In the genomic region with DNA sequence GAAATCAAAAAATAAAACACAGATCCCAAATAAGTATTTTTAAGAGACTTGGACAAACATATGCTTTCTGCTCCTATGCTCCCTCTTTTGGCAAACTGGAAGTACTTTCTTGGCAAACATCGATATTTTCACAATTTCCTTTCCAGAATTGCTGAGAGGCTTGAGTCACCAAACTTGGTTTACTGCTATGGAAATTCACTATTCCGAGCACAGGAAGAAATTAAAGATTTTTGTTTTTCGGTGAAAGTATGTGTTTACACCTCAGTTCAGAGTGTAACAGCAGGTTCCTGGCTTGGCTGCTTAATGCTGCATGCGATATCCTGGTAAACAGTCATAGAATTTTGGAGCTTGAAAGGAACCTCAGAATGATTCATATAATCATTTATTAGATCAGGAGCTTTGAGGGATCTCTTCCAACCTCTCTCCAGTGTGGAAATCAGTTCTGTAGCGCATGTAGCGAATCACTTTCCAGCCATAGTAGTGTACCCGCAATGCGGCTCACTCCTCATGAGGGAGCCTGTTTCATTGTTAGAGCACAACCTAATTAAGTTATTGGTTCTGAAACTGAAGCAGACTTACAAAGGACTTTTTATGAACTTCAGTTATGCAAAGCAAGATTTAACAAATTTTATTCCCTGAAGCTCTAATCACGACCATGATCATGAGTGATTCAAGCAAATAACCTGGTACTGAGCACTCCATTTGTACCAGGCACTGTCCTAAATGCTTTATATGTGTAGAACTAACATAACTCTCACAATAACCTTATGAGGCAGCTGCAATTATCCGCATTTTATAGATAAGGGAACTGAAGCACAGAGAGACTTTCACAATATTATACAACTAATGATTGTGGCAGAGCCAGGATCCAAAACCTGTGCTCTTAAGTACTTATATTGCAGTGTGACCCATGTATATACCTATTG, we compare ENCODE assay signal across 9 cellular contexts. TPM values are rescaled to one million over a fixed set of nuclear protein-coding genes. Genes with fewer than 3 reads are reported as not detected.
DNase-seq lines count a peak whose midpoint lies in the region; ATAC-seq and TF ChIP-seq lines count a peak whose summit lies in the region.
"Had no signal": no experiment of that assay in that cellular context is flagged by ENCODE, and none has a peak within 500 bp of the region (broad histone marks: within the 10 kb centered on the region; RNA-seq: fewer than 3 reads in every experiment).

No MANE protein-coding gene starts in this region.

- POLR2A ChIA-PET in SK-N-SH (lab: Yijun Ruan, JAX): no interaction called here
- POLR2A ChIA-PET in CD4-positive, alpha-beta memory T cell (lab: Charles Lee; ENCODE audit: partially characterized antibody): no interaction called here

- peaks cover 20% of the 10 kb centered on the region for H3F3A ChIP-seq in SK-N-SH (replicated peaks; ENCODE audit: insufficient read depth)

- H3K4me3 ChIP-seq in SK-N-SH (ENCODE audit: low read depth in 2 of 2, low read length in 1 of 2) (peak overlapping the region; percentile 18 to 26; a peak in 2 of 4 replicates), foreskin fibroblast (ENCODE audit: low read depth in 1 of 2, low read length in 2 of 2) (peak overlapping the region; percentile 26 to 41), psoas muscle (peak overlapping the region; percentile 45)
- no peak overlapping the region for H3K4me3 ChIP-seq in CD4-positive, alpha-beta memory T cell (ENCODE audit: low read length in 2 of 2)

- no peak for TF ChIP-seq EP300 in SK-N-SH (IDR thresholded peaks at IDR 0.05; ENCODE audit: borderline replicate concordance in 1 of 2, low read depth in 1 of 2, low read length in 1 of 2)

- H2AFZ ChIP-seq in SK-N-SH (ENCODE audit: low read depth): peak overlapping the region; percentile 56; the same call in 1 of the 2 replicates

- no peaks in the 10 kb centered on the region for H3K9me2 ChIP-seq in SK-N-SH

- no peaks in the 10 kb centered on the region for H3K4me1 Mint-ChIP-seq in CD4-positive, alpha-beta memory T cell
- H3K4me1 Mint-ChIP-seq: B cell had no signal

- peak; percentile 32 for DNase-seq in DMS 273 (lab: John Stamatoyannopoulos, UW; ENCODE audit: unreplicated experiment)
- no peak for DNase-seq in DMS 273 treated with DMSO at 0.1 percent for 48 hours (lab: John Stamatoyannopoulos, UW)
- DNase-seq in SK-N-SH: peak; percentile 26
- peak; percentile 64 to 87 for DNase-seq in foreskin fibroblast
- no peak for DNase-seq in psoas muscle
- DNase-seq in CD4-positive, alpha-beta memory T cell: no peak

- ATAC-seq in psoas muscle (peak; percentile 68 to 79 (median 74)), HG02571 (IDR thresholded peaks at IDR 0.05; ENCODE audit: unreplicated experiment) (no peak), GM21723 (IDR thresholded peaks at IDR 0.05; ENCODE audit: unreplicated experiment) (no peak)

- intact Hi-C loops in psoas muscle (cut with DNase I): loop anchor here in 1 of 2 donors (5.0 kb wide), 1 partner anchor 53 kb away; no protein-coding TSS in a partner anchor
- intact Hi-C loops in CD4-positive, alpha-beta memory T cell (cut with micrococcal nuclease): no loop called here

- H3K27ac ChIP-seq in SK-N-SH (ENCODE audit: low read depth in 2 of 2, low read length in 1 of 2) (peak overlapping the region; percentile 73 to 75), psoas muscle (peak overlapping the region; percentile 81)
- no peak overlapping the region for H3K27ac ChIP-seq in CD4-positive, alpha-beta memory T cell (ENCODE audit: low read depth, low read length)

- H3K27ac Mint-ChIP-seq in CD4-positive, alpha-beta memory T cell: no peak overlapping the region
- H3K27ac Mint-ChIP-seq: B cell had no signal

- peak overlapping the region; percentile 20; the same call in 1 of the 2 replicates for H3K9ac ChIP-seq in SK-N-SH

- no peaks in the 10 kb centered on the region for H4K20me1 ChIP-seq in SK-N-SH (ENCODE audit: insufficient read depth)

- peak overlapping the region; percentile 62 for H3K4me2 ChIP-seq in SK-N-SH

- no peaks in the 10 kb centered on the region for H3K36me3 Mint-ChIP-seq in CD4-positive, alpha-beta memory T cell

- peak; percentile 61 for TF ChIP-seq RAD21 in SK-N-SH (IDR thresholded peaks at IDR 0.05; ENCODE audit: low read length)

- peaks cover 1 to 4% of the 10 kb centered on the region in 2 donors for H3K27me3 Mint-ChIP-seq in CD4-positive, alpha-beta memory T cell
- H3K27me3 Mint-ChIP-seq: B cell had no signal

- no peaks in the 10 kb centered on the region for H3K79me2 ChIP-seq in SK-N-SH (ENCODE audit: insufficient read depth)

- H3K4me3 Mint-ChIP-seq in CD4-positive, alpha-beta memory T cell: no peak overlapping the region
- H3K4me3 Mint-ChIP-seq: B cell had no signal

- H3K36me3 ChIP-seq in SK-N-SH (replicated peaks in 1 of 2; ENCODE audit: control insufficient read depth in 1 of 2, insufficient read depth in 2 of 2, low read length in 1 of 2) (peaks cover 0 to 9% of the 10 kb centered on the region in 2 experiments), psoas muscle (ENCODE audit: insufficient read depth in 1 of 2, low read depth in 1 of 2) (no peaks in the 10 kb centered on the region)
- no peaks in the 10 kb centered on the region for H3K36me3 ChIP-seq in CD4-positive, alpha-beta memory T cell (ENCODE audit: insufficient read depth, low read length)

- no peaks in the 10 kb centered on the region for H3K27me3 ChIP-seq in SK-N-SH (ENCODE audit: insufficient read depth)
- no peaks in the 10 kb centered on the region for H3K27me3 ChIP-seq in psoas muscle (ENCODE audit: insufficient read depth in 3 of 3, low read length in 2 of 3)
- H3K27me3 ChIP-seq in CD4-positive, alpha-beta memory T cell (ENCODE audit: insufficient read depth, low read length): no peaks in the 10 kb centered on the region

- CTCF ChIA-PET in SK-N-SH (lab: Yijun Ruan, JAX): interaction anchor here (0.7 to 1.9 kb wide), 10 partner anchors 8 to 126 kb away, joined by 3 to 6 read pairs (median 4); partner anchors contain the start of gene ATP2A2
- CTCF ChIA-PET in CD4-positive, alpha-beta memory T cell (lab: Charles Lee; ENCODE audit: partially characterized antibody): interaction anchor here (1.0 kb wide), 1 partner anchor 123 kb away, joined by 3 read pairs; no protein-coding TSS in a partner anchor

- WGBS in SK-N-SH (ENCODE audit: low lambda C conversion rate): 18% methylated on average over 10 of the region's 10 CpGs
- WGBS in psoas muscle, 3 donors: 30 to 52% (median 43%) methylated on average over 10 of the region's 10 CpGs

- peak; percentile 74 for TF ChIP-seq CTCF in SK-N-SH (IDR thresholded peaks at IDR 0.05)
- peak; percentile 58 for TF ChIP-seq CTCF in foreskin fibroblast (IDR thresholded peaks at IDR 0.05; ENCODE audit: low read depth, low read length)
- TF ChIP-seq CTCF in psoas muscle (IDR thresholded peaks at IDR 0.05): peak; percentile 54

- no peaks in the 10 kb centered on the region for H3K9me3 ChIP-seq in SK-N-SH
- no peaks in the 10 kb centered on the region for H3K9me3 ChIP-seq in psoas muscle
- H3K9me3 ChIP-seq in CD4-positive, alpha-beta memory T cell (ENCODE audit: control insufficient read depth in 1 of 2, low read length in 2 of 2): no peaks in the 10 kb centered on the region

- H3K9me3 Mint-ChIP-seq in CD4-positive, alpha-beta memory T cell: peaks cover 0 to 1% (median 0%) of the 10 kb centered on the region in 8 donors

- H3K4me1 ChIP-seq in SK-N-SH (ENCODE audit: control insufficient read depth in 1 of 2, insufficient read depth in 2 of 2, low read depth in 1 of 2, low read length in 1 of 2): peaks cover 6 to 13% of the 10 kb centered on the region in 2 experiments
- peaks cover 32% of the 10 kb centered on the region for H3K4me1 ChIP-seq in psoas muscle
- H3K4me1 ChIP-seq in CD4-positive, alpha-beta memory T cell (ENCODE audit: insufficient read depth, low read length): no peaks in the 10 kb centered on the region

TF ChIP-seq in SK-N-SH, 30 proteins besides CTCF, POLR2A, EP300 and RAD21 (continues in another document):
- TF ChIP-seq ELF1 (IDR thresholded peaks at IDR 0.05) (no peak), MXI1 (IDR thresholded peaks at IDR 0.05; ENCODE audit: low read depth, low read length) (no peak), SMC3 (IDR thresholded peaks at IDR 0.05; ENCODE audit: low read depth, low read length) (peak; percentile 45), NRF1 (IDR thresholded peaks at IDR 0.05; ENCODE audit: low read depth, low read length) (no peak), JUND (IDR thresholded peaks at IDR 0.05) (no peak), RCOR1 (IDR thresholded peaks at IDR 0.05; ENCODE audit: low read length) (no peak), FOSL2 (IDR thresholded peaks at IDR 0.05; ENCODE audit: borderline replicate concordance, low read depth) (peak; percentile 37; the same call in 1 of the 2 replicates)
- TF ChIP-seq, protein P1, sequence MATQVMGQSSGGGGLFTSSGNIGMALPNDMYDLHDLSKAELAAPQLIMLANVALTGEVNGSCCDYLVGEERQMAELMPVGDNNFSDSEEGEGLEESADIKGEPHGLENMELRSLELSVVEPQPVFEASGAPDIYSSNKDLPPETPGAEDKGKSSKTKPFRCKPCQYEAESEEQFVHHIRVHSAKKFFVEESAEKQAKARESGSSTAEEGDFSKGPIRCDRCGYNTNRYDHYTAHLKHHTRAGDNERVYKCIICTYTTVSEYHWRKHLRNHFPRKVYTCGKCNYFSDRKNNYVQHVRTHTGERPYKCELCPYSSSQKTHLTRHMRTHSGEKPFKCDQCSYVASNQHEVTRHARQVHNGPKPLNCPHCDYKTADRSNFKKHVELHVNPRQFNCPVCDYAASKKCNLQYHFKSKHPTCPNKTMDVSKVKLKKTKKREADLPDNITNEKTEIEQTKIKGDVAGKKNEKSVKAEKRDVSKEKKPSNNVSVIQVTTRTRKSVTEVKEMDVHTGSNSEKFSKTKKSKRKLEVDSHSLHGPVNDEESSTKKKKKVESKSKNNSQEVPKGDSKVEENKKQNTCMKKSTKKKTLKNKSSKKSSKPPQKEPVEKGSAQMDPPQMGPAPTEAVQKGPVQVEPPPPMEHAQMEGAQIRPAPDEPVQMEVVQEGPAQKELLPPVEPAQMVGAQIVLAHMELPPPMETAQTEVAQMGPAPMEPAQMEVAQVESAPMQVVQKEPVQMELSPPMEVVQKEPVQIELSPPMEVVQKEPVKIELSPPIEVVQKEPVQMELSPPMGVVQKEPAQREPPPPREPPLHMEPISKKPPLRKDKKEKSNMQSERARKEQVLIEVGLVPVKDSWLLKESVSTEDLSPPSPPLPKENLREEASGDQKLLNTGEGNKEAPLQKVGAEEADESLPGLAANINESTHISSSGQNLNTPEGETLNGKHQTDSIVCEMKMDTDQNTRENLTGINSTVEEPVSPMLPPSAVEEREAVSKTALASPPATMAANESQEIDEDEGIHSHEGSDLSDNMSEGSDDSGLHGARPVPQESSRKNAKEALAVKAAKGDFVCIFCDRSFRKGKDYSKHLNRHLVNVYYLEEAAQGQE (IDR thresholded peaks at IDR 0.05; ENCODE audit: low read depth, low read length): no peak

RNA-seq across cellular contexts. Expression of gene ATP2A2, which starts 56.4 kb away (rescaled TPM):
- 83.9 and 120 TPM in 2 replicates for polyA plus RNA-seq in SK-N-SH (2012; rRNA removed)
- polyA plus RNA-seq in SK-N-SH (2012; cell fraction: cytosol; rRNA removed): 87.4 and 103 TPM in 2 replicates
- polyA plus RNA-seq in SK-N-SH (2012; cell fraction: nucleus; rRNA removed): 150 and 219 TPM in 2 replicates
- 1,000 to 10,000 TPM; 1,152 to 2,814 (median 1,810) TPM for total RNA-seq in psoas muscle
- 1,000 to 10,000 TPM in 2 of 3 donors, 100 to 1,000 TPM in 1; 691 to 1,378 (median 1,014) TPM for polyA plus RNA-seq in psoas muscle
- 10 to 100 TPM; 90.4 to 91.0 TPM for total RNA-seq in CD4-positive, alpha-beta memory T cell
- polyA plus RNA-seq in CD4-positive, alpha-beta memory T cell: 1 to 10 TPM; 1.8 to 5.5 TPM

Comparison
In these comparisons a context has a peak if more than half of its experiments do, and no peak if none do; other contexts are left out.
1. DNase-seq: peak in DMS 273 (single experiment), SK-N-SH (single experiment) and foreskin fibroblast (2 of 2); none in DMS 273 treated with DMSO at 0.1 percent for 48 hours (single experiment), psoas muscle (0 of 2) and CD4-positive, alpha-beta memory T cell (0 of 5).
2. H3K4me3 ChIP-seq: peak in SK-N-SH (2 of 2), foreskin fibroblast (2 of 2) and psoas muscle (single experiment); none in CD4-positive, alpha-beta memory T cell (0 of 2).
3. ATAC-seq: peak in psoas muscle (4 of 4); none in HG02571 (single experiment) and GM21723 (single experiment).
4. RNA of gene ATP2A2, which starts 56.4 kb away (polyA plus RNA-seq): 691 to 1,378 TPM in psoas muscle and 83.9 to 219 TPM in SK-N-SH; 1.8 to 5.5 TPM in CD4-positive, alpha-beta memory T cell; every median in the first group is over 10 times any median in the second.
5. Peak in every context shown above with its lines, with median percentiles within 50 percentile points of each other: CTCF ChIP-seq.